Comparison of ENCODE assay signal across 27 cellular contexts in the genomic region with DNA sequence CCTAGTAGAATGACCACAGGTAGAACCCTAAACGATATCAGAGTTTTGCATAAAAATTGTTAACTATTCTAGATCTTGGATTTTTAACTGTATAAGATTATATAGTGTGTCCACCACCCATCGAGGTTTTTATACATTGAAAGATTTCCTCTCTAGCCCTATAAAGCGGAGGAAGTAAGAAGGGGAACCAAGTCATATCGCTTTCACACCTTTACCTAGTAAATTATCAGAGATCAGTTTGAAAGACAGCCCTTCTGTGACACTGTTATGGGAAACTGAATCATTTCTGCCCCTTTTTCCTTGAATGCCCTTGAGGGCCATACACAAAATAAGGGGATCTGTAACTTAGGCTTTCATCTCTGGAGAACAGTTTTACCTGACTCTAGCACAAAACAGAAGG.
"Had no signal": no experiment of that assay in that cellular context is flagged by ENCODE, and none has a peak within 500 bp of the region (broad histone marks: within the 10 kb centered on the region; RNA-seq: fewer than 3 reads in every experiment).

No MANE protein-coding gene starts in this region.

- H3K9me3 ChIP-seq: stomach, suprapubic skin, testis, thoracic aorta, thyroid gland, tibial artery, tibial nerve, transverse colon, upper lobe of left lung, upper lobe of right lung, uterus, vagina had no signal

- DNase-seq: stimulated activated CD4-positive, alpha-beta T cell treated with anti-CD3 and anti-CD28 coated beads, Interleukin-2, amount 100 ng/mL, for 48 hours; stimulated activated CD4-positive, alpha-beta T cell treated with anti-CD3 and anti-CD28 coated beads, Interleukin-4, amount 100 ng/mL, for 1 hour; stimulated activated CD4-positive, alpha-beta T cell treated with anti-CD3 and anti-CD28 coated beads, Interleukin-4, amount 100 ng/mL, for 24 hours; stimulated activated CD4-positive, alpha-beta T cell treated with anti-CD3 and anti-CD28 coated beads, Interleukin-4, amount 100 ng/mL, for 4 hours; stimulated activated CD8-positive, alpha-beta memory T cell treated with anti-CD3 and anti-CD28 coated beads, Interleukin-4, amount 100 ng/mL, for 48 hours; stimulated activated naive B cell treated with anti-CD40 and anti-IgM and Interleukin-4, amounts not matched to agents 10 μg/mL and 1 μg/mL and 100 μg/mL, for 72 hours; stimulated activated naive CD4-positive, alpha-beta T cell; stimulated activated naive CD4-positive, alpha-beta T cell treated with Interleukin-2 at 50 U/mL for 16 hours; stimulated activated naive CD8-positive, alpha-beta T cell treated with anti-CD3 and anti-CD28 coated beads, Interleukin-15, amount 100 ng/mL, for 72 hours; stimulated activated naive CD8-positive, alpha-beta T cell treated with anti-CD3 and anti-CD28 coated beads, Interleukin-15, Interleukin-2, amounts not matched to agents 100 U/mL and 50 U/mL, for 24 hours; stomach; substantia nigra; testis; thyroid gland; tibial artery; transverse colon; trophoblast cell; upper lobe of left lung; upper lobe of right lung; uterus had no signal

- H3K27ac ChIP-seq: stomach, suprapubic skin, testis, thoracic aorta, thyroid gland, tibial artery, tibial nerve, transverse colon, upper lobe of left lung, upper lobe of right lung, uterus, vagina had no signal

- H3K4me1 ChIP-seq: stomach, suprapubic skin, testis, thyroid gland, tibial artery, tibial nerve, transverse colon, upper lobe of left lung, upper lobe of right lung, uterus, vagina had no signal

- H3K36me3 ChIP-seq: stomach, suprapubic skin, thoracic aorta, thyroid gland, tibial artery, tibial nerve, transverse colon, upper lobe of left lung, upper lobe of right lung, uterus, vagina had no signal

- H3K27me3 ChIP-seq: stomach, suprapubic skin, testis, thyroid gland, tibial nerve, upper lobe of left lung, upper lobe of right lung, uterus, vagina had no signal

- ATAC-seq: stimulated activated effector memory CD8-positive, alpha-beta T cell treated with anti-CD3 and anti-CD28 coated beads, Interleukin-12 subunit alpha, Interleukin-12 subunit beta, amount 100 ng/mL, for 72 hours; stimulated activated memory B cell treated with anti-CD40 and anti-IgM and Interleukin-4, amounts not matched to agents 10 μg/mL and 1 μg/mL and 100 μg/mL, for 72 hours; stimulated activated naive B cell treated with anti-CD40 and anti-IgM and Interleukin-4, amounts not matched to agents 10 μg/mL and 1 μg/mL and 100 μg/mL, for 72 hours; stimulated activated naive CD8-positive, alpha-beta T cell treated with anti-CD3 and anti-CD28 coated beads, Interleukin-15, amount 100 ng/mL, for 72 hours; stimulated activated naive CD8-positive, alpha-beta T cell treated with anti-CD3 and anti-CD28 coated beads, Interleukin-15, Interleukin-2, amounts not matched to agents 100 U/mL and 50 U/mL, for 24 hours; upper lobe of right lung had no signal

- FAIRE-seq: urothelium cell line had no signal

- H3K4me3 ChIP-seq: stomach, suprapubic skin, testis, thoracic aorta, thyroid gland, tibial artery, tibial nerve, transverse colon, upper lobe of left lung, upper lobe of right lung, uterus, vagina had no signal
